Comparison of ENCODE assay signal across 3 cellular contexts in the genomic region with DNA sequence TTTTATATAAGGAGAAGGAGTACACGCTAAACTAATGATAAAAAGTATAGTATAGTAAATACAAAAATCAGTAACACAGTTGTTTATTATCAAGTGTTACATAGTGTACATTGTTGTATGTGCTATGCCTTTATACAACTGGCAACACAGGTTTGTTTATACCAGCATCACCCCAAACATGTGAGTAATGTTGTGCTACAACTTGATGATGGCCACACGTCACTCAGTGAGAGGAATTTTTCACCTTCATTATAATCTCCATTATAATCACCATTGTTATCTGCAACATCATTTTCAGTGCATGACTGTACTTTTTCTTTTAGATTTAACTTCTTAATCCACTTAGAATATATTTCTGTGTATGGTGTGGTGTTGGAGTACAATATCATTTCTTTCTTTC.
"Had no signal": no experiment of that assay in that cellular context is flagged by ENCODE, and none has a peak within 500 bp of the region (broad histone marks: within the 10 kb centered on the region; RNA-seq: fewer than 3 reads in every experiment).

No MANE protein-coding gene starts in this region.

- H3K4me3 ChIP-seq: GM12878 had no signal

- DNase-seq: GDM1, GF-D8 had no signal

- ATAC-seq: GM12878 had no signal
